In genomic region chr5:151424892-151425523, GRCh38 we compare ENCODE assay signal across 23 cellular contexts.
"Had no signal": no experiment of that assay in that cellular context is flagged by ENCODE, and none has a peak within 500 bp of the region (broad histone marks: within the 10 kb centered on the region; RNA-seq: fewer than 3 reads in every experiment).

No MANE protein-coding gene starts in this region.

- FAIRE-seq: astrocyte had no signal

- H3K27ac Mint-ChIP-seq: activated CD4-positive, alpha-beta memory T cell treated with anti-CD3 and anti-CD28 coated beads for 36 hours; activated CD4-positive, alpha-beta T cell treated with anti-CD3 and anti-CD28 coated beads, Interleukin-2, amount 10 ng/mL, durations not matched to agents 7 days and 5 days; activated naive CD4-positive, alpha-beta T cell treated with anti-CD3 and anti-CD28 coated beads for 36 hours; activated naive CD8-positive, alpha-beta T cell; activated T-helper 17 cell treated with anti-CD3 and anti-CD28 coated beads, Interleukin-2, amount 50 U/mL, for 72 hours; brain; T-helper 1 cell treated with Interleukin-12 subunit alpha and Interleukin-12 subunit beta and Interleukin-4 antibody, amounts not matched to agents 30 μg/mL and 1 μg/mL, for 36 hours had no signal

- DNase-seq: activated CD4-positive, alpha-beta memory T cell treated with anti-CD3 and anti-CD28 coated beads for 36 hours; activated CD4-positive, alpha-beta T cell treated with anti-CD3 and anti-CD28 coated beads, Interleukin-2, amount 10 ng/mL, durations not matched to agents 7 days and 5 days; activated CD4-positive, CD25-positive, alpha-beta regulatory T cell; activated CD8-positive, alpha-beta memory T cell treated with anti-CD3 and anti-CD28 coated beads for 24 hours; activated gamma-delta T cell; activated naive CD4-positive, alpha-beta T cell treated with anti-CD3 and anti-CD28 coated beads for 36 hours; activated T-cell treated with anti-CD3 and anti-CD28 coated beads, Interleukin-2, amount 50 U/mL, for 4 hours; amygdala; NCI-H1092; NCI-H1417; NCI-H2029 treated with DMSO at 0.1 percent for 48 hours; NCI-H345; NCI-H510A treated with DMSO at 0.1 percent for 48 hours; NCI-H69; PC-9; SHP77 treated with DMSO at 0.1 percent for 48 hours had no signal

- H3K4me1 Mint-ChIP-seq: activated CD4-positive, alpha-beta T cell treated with anti-CD3 and anti-CD28 coated beads, Interleukin-2, amount 10 ng/mL, durations not matched to agents 7 days and 5 days; activated T-helper 17 cell treated with anti-CD3 and anti-CD28 coated beads, Interleukin-2, amount 50 U/mL, for 72 hours; brain had no signal

- H3K4me3 ChIP-seq: cardiac muscle cell, PC-9 had no signal

- H3K9ac ChIP-seq: KMS-11 had no signal

- H3K4me3 Mint-ChIP-seq: activated CD4-positive, alpha-beta memory T cell treated with anti-CD3 and anti-CD28 coated beads for 36 hours; activated CD4-positive, alpha-beta T cell treated with anti-CD3 and anti-CD28 coated beads, Interleukin-2, amount 10 ng/mL, durations not matched to agents 7 days and 5 days; activated naive CD4-positive, alpha-beta T cell treated with anti-CD3 and anti-CD28 coated beads for 36 hours; activated naive CD8-positive, alpha-beta T cell; activated T-cell treated with anti-CD3 and anti-CD28 coated beads, Interleukin-2, amount 50 U/mL, for 4 hours; activated T-helper 17 cell treated with anti-CD3 and anti-CD28 coated beads, Interleukin-2, amount 50 U/mL, for 72 hours; brain; T-helper 1 cell treated with Interleukin-12 subunit alpha and Interleukin-12 subunit beta and Interleukin-4 antibody, amounts not matched to agents 30 μg/mL and 1 μg/mL, for 36 hours had no signal

- H3K36me3 Mint-ChIP-seq: activated CD4-positive, alpha-beta memory T cell treated with anti-CD3 and anti-CD28 coated beads for 36 hours; activated naive CD8-positive, alpha-beta T cell; brain had no signal

- H3K27ac ChIP-seq: cardiac muscle cell, KMS-11, PC-9 had no signal

- H2AFZ ChIP-seq: PC-9 had no signal

- H3K4me2 ChIP-seq: KMS-11, PC-9 had no signal

- H3K27me3 ChIP-seq: cardiac muscle cell had no signal

- H3K36me3 ChIP-seq: cardiac muscle cell had no signal

- H3K9me3 Mint-ChIP-seq: activated CD4-positive, alpha-beta memory T cell treated with anti-CD3 and anti-CD28 coated beads for 36 hours; activated CD4-positive, alpha-beta T cell treated with anti-CD3 and anti-CD28 coated beads, Interleukin-2, amount 10 ng/mL, durations not matched to agents 7 days and 5 days; activated naive CD4-positive, alpha-beta T cell treated with anti-CD3 and anti-CD28 coated beads for 36 hours; activated T-cell treated with anti-CD3 and anti-CD28 coated beads, Interleukin-2, amount 50 U/mL, for 4 hours; activated T-helper 17 cell treated with anti-CD3 and anti-CD28 coated beads, Interleukin-2, amount 50 U/mL, for 72 hours; brain; T-helper 1 cell treated with Interleukin-12 subunit alpha and Interleukin-12 subunit beta and Interleukin-4 antibody, amounts not matched to agents 30 μg/mL and 1 μg/mL, for 36 hours had no signal
